26 cellular contexts compared by ENCODE assay signal in the genomic region with DNA sequence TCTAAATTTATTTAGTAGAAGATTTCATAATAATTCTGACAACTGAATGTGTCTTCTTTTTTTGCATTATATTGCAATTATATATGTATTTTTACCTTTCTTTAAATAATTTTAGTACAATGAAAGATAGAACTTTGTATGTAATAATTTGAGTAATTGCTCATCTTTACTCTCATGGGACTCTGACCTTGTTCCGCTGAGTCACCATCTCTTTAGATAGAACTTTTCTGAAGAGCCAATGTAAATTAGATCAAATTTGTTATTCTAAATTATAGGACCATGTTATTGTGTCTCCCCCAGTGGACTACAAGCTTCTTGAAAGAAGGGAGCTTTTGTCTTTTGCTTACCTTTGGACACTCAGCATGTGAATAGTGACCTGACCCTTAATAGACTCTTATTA.
"Had no signal": no experiment of that assay in that cellular context is flagged by ENCODE, and none has a peak within 500 bp of the region (broad histone marks: within the 10 kb centered on the region; RNA-seq: fewer than 3 reads in every experiment).

No MANE protein-coding gene starts in this region.

- H3K4me1 ChIP-seq: Peyer's patch had no signal

- DNase-seq: activated B cell treated with CpG ODN at 0.5 μM for 24 hours; activated CD4-positive, alpha-beta T cell treated with anti-CD3 and anti-CD28 coated beads for 1 hour; activated CD4-positive, alpha-beta T cell treated with anti-CD3 and anti-CD28 coated beads, Interleukin-2, amount 10 ng/mL, durations not matched to agents 24 days and 14 days; activated CD4-positive, alpha-beta T cell treated with anti-CD3 and anti-CD28 coated beads, Interleukin-2, amount 50 U/mL, for 48 hours; activated CD8-positive, alpha-beta memory T cell treated with anti-CD3 and anti-CD28 coated beads, Interleukin-2, amount 10 ng/mL, durations not matched to agents 7 days and 5 days; activated effector memory CD4-positive, alpha-beta T cell treated with Interleukin-2 at 50 U/mL for 16 hours; activated naive CD4-positive, alpha-beta T cell; activated T-cell treated with anti-CD3 and anti-CD28 coated beads, Interleukin-2, amount 50 U/mL, for 24 hours; aorta; Kasumi-1; NCI-H1092; NCI-H2029; NCI-H2107; NCI-H345; NCI-H510A; NCI-H526 treated with DMSO at 0.1 percent for 48 hours; NCI-H82; Peyer's patch; Right ventricle myocardium superior; T-helper 17 cell; T-helper 9 cell had no signal

- H3K9me3 ChIP-seq: Peyer's patch had no signal

- H3K4me3 Mint-ChIP-seq: activated B cell treated with CpG ODN at 0.5 μM for 24 hours; activated CD4-positive, alpha-beta T cell treated with anti-CD3 and anti-CD28 coated beads, Interleukin-2, amount 10 ng/mL, durations not matched to agents 24 days and 14 days; activated CD8-positive, alpha-beta memory T cell treated with anti-CD3 and anti-CD28 coated beads, Interleukin-2, amount 10 ng/mL, durations not matched to agents 7 days and 5 days; activated naive CD4-positive, alpha-beta T cell treated with anti-CD3 and anti-CD28 coated beads, Interleukin-2, amount 50 U/mL, for 24 hours; activated T-cell treated with anti-CD3 and anti-CD28 coated beads, Interleukin-2, amount 50 U/mL, for 24 hours; activated T-helper 1 cell treated with anti-CD3 and anti-CD28 coated beads, Interleukin-12 subunit alpha, Interleukin-12 subunit beta, Interleukin-2, Interleukin-4 antibody, amounts not matched to agents 30 ng/mL and 10 ng/mL and 1 ng/mL, durations not matched to agents 14 hours and 24 hours and 36 hours; brain; central memory CD8-positive, alpha-beta T cell; T-helper 17 cell had no signal

- H3K36me3 Mint-ChIP-seq: activated CD8-positive, alpha-beta memory T cell treated with anti-CD3 and anti-CD28 coated beads, Interleukin-2, amount 10 ng/mL, durations not matched to agents 7 days and 5 days; activated naive CD4-positive, alpha-beta T cell treated with anti-CD3 and anti-CD28 coated beads, Interleukin-2, amount 50 U/mL, for 24 hours; brain had no signal

- H3K27ac ChIP-seq: Peyer's patch, RWPE1 had no signal

- H3K9me3 Mint-ChIP-seq: activated B cell treated with CpG ODN at 0.5 μM for 24 hours; activated CD4-positive, alpha-beta T cell treated with anti-CD3 and anti-CD28 coated beads, Interleukin-2, amount 10 ng/mL, durations not matched to agents 24 days and 14 days; activated T-cell treated with anti-CD3 and anti-CD28 coated beads, Interleukin-2, amount 50 U/mL, for 24 hours; activated T-helper 1 cell treated with anti-CD3 and anti-CD28 coated beads, Interleukin-12 subunit alpha, Interleukin-12 subunit beta, Interleukin-2, Interleukin-4 antibody, amounts not matched to agents 30 ng/mL and 10 ng/mL and 1 ng/mL, durations not matched to agents 14 hours and 24 hours and 36 hours; brain; central memory CD8-positive, alpha-beta T cell had no signal

- H3K27me3 ChIP-seq: Peyer's patch had no signal

- H3K4me1 Mint-ChIP-seq: activated B cell treated with CpG ODN at 0.5 μM for 24 hours; activated CD4-positive, alpha-beta T cell treated with anti-CD3 and anti-CD28 coated beads, Interleukin-2, amount 10 ng/mL, durations not matched to agents 24 days and 14 days; activated CD8-positive, alpha-beta memory T cell treated with anti-CD3 and anti-CD28 coated beads, Interleukin-2, amount 10 ng/mL, durations not matched to agents 7 days and 5 days; activated naive CD4-positive, alpha-beta T cell treated with anti-CD3 and anti-CD28 coated beads, Interleukin-2, amount 50 U/mL, for 24 hours; brain; central memory CD8-positive, alpha-beta T cell; T-helper 17 cell had no signal

- H3K36me3 ChIP-seq: Peyer's patch had no signal

- H3K27me3 Mint-ChIP-seq: activated B cell treated with CpG ODN at 0.5 μM for 24 hours; activated CD4-positive, alpha-beta T cell treated with anti-CD3 and anti-CD28 coated beads, Interleukin-2, amount 10 ng/mL, durations not matched to agents 24 days and 14 days; activated CD8-positive, alpha-beta memory T cell treated with anti-CD3 and anti-CD28 coated beads, Interleukin-2, amount 10 ng/mL, durations not matched to agents 7 days and 5 days; activated naive CD4-positive, alpha-beta T cell treated with anti-CD3 and anti-CD28 coated beads, Interleukin-2, amount 50 U/mL, for 24 hours; activated T-cell treated with anti-CD3 and anti-CD28 coated beads, Interleukin-2, amount 50 U/mL, for 24 hours; central memory CD8-positive, alpha-beta T cell; T-helper 17 cell had no signal

- H3K27ac Mint-ChIP-seq: activated B cell treated with CpG ODN at 0.5 μM for 24 hours; activated CD4-positive, alpha-beta T cell treated with anti-CD3 and anti-CD28 coated beads, Interleukin-2, amount 10 ng/mL, durations not matched to agents 24 days and 14 days; activated CD8-positive, alpha-beta memory T cell treated with anti-CD3 and anti-CD28 coated beads, Interleukin-2, amount 10 ng/mL, durations not matched to agents 7 days and 5 days; activated naive CD4-positive, alpha-beta T cell treated with anti-CD3 and anti-CD28 coated beads, Interleukin-2, amount 50 U/mL, for 24 hours; activated T-cell treated with anti-CD3 and anti-CD28 coated beads, Interleukin-2, amount 50 U/mL, for 24 hours; activated T-helper 1 cell treated with anti-CD3 and anti-CD28 coated beads, Interleukin-12 subunit alpha, Interleukin-12 subunit beta, Interleukin-2, Interleukin-4 antibody, amounts not matched to agents 30 ng/mL and 10 ng/mL and 1 ng/mL, durations not matched to agents 14 hours and 24 hours and 36 hours; brain; T-helper 17 cell had no signal

- H3K4me3 ChIP-seq: Peyer's patch had no signal
